Comparison of ENCODE assay signal across 26 cellular contexts in genomic region chr20:56609321-56609720, GRCh38. TPM values are rescaled to one million over a fixed set of nuclear protein-coding genes. Genes with fewer than 3 reads are reported as not detected.
"Had no signal": no experiment of that assay in that cellular context is flagged by ENCODE, and none has a peak within 500 bp of the region (broad histone marks: within the 10 kb centered on the region; RNA-seq: fewer than 3 reads in every experiment).

No MANE protein-coding gene starts in this region.

- H3K9me3 ChIP-seq: MG63, SJSA1 had no signal

- DNase-seq: IMR-90, Karpas-422, KG1, MG63, NCI-H1092, NCI-H1105 treated with DMSO at 0.1 percent for 48 hours, NCI-H1417 treated with DMSO at 0.1 percent for 48 hours, NCI-H146, NCI-H1694 treated with DMSO at 0.1 percent for 48 hours, NCI-H1930, NCI-H2081 treated with DMSO at 0.1 percent for 48 hours, NCI-H2171, NCI-H226, NCI-H446, NCI-H510A, NCI-H524 treated with DMSO at 0.1 percent for 48 hours, NCI-H69, NCI-H774, Right ventricle myocardium superior, RPMI8226, SIG-M5 had no signal

- H3K36me3 ChIP-seq: MG63, SJSA1 had no signal

- FAIRE-seq: HepG2, RCC 7860 had no signal

- H3K27me3 ChIP-seq: MG63 had no signal

- H3K4me1 ChIP-seq: SJSA1 had no signal

- H3K4me3 ChIP-seq: MG63, SJSA1, SK-N-MC had no signal

- H3K27ac ChIP-seq: SJSA1, SK-N-MC had no signal

RNA-seq across cellular contexts. Expression of gene TFAP2C, which starts 19.8 kb away (rescaled TPM):
- total RNA-seq: HepG2, HT-29 had no signal
- polyA plus RNA-seq: HepG2 had no signal
